Comparison of ENCODE assay signal across 1 cellular context in the genomic region with DNA sequence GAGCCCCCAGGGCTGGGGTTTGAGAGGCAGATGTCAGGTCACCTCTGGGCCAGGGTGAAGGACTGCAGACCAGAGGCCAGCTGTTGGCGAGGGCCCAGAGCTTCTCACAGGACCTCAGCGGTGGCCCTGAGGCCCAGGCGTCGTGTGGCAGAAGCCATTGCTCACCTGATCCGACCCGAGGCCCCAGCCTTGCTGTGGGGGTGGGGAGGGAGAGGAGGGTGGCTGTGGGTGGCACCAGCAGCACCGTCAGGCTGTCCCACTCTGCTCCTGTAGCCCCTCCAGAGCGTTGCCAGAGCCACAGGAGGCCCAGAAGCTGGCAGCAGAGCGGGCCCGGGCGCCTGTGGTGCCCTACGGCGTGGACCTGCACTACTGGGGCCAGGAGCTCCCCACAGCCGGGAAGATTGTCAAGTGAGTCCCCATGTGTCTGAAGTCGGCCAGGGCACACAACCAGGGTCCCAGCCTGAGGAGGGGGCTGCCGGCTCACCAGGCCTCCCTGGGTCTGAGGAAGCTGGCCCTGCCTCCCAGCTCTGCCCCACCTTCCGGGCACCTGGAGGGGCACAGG.
TF ChIP-seq lines count a peak whose summit lies in the region.

No MANE protein-coding gene starts in this region.

TF ChIP-seq in WTC11, 78 proteins besides CTCF, POLR2A, EP300 and RAD21 (continued from another document):
- TF ChIP-seq, protein P1, sequence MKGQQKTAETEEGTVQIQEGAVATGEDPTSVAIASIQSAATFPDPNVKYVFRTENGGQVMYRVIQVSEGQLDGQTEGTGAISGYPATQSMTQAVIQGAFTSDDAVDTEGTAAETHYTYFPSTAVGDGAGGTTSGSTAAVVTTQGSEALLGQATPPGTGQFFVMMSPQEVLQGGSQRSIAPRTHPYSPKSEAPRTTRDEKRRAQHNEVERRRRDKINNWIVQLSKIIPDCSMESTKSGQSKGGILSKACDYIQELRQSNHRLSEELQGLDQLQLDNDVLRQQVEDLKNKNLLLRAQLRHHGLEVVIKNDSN (CRISPR knock-in tag; IDR thresholded peaks at IDR 0.05) = no peak
- TF ChIP-seq, protein P2, sequence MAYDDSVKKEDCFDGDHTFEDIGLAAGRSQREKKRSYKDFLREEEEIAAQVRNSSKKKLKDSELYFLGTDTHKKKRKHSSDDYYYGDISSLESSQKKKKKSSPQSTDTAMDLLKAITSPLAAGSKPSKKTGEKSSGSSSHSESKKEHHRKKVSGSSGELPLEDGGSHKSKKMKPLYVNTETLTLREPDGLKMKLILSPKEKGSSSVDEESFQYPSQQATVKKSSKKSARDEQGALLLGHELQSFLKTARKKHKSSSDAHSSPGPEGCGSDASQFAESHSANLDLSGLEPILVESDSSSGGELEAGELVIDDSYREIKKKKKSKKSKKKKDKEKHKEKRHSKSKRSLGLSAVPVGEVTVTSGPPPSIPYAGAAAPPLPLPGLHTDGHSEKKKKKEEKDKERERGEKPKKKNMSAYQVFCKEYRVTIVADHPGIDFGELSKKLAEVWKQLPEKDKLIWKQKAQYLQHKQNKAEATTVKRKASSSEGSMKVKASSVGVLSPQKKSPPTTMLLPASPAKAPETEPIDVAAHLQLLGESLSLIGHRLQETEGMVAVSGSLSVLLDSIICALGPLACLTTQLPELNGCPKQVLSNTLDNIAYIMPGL (CRISPR knock-in tag; IDR thresholded peaks at IDR 0.05) = no peak
- TF ChIP-seq, protein P3, sequence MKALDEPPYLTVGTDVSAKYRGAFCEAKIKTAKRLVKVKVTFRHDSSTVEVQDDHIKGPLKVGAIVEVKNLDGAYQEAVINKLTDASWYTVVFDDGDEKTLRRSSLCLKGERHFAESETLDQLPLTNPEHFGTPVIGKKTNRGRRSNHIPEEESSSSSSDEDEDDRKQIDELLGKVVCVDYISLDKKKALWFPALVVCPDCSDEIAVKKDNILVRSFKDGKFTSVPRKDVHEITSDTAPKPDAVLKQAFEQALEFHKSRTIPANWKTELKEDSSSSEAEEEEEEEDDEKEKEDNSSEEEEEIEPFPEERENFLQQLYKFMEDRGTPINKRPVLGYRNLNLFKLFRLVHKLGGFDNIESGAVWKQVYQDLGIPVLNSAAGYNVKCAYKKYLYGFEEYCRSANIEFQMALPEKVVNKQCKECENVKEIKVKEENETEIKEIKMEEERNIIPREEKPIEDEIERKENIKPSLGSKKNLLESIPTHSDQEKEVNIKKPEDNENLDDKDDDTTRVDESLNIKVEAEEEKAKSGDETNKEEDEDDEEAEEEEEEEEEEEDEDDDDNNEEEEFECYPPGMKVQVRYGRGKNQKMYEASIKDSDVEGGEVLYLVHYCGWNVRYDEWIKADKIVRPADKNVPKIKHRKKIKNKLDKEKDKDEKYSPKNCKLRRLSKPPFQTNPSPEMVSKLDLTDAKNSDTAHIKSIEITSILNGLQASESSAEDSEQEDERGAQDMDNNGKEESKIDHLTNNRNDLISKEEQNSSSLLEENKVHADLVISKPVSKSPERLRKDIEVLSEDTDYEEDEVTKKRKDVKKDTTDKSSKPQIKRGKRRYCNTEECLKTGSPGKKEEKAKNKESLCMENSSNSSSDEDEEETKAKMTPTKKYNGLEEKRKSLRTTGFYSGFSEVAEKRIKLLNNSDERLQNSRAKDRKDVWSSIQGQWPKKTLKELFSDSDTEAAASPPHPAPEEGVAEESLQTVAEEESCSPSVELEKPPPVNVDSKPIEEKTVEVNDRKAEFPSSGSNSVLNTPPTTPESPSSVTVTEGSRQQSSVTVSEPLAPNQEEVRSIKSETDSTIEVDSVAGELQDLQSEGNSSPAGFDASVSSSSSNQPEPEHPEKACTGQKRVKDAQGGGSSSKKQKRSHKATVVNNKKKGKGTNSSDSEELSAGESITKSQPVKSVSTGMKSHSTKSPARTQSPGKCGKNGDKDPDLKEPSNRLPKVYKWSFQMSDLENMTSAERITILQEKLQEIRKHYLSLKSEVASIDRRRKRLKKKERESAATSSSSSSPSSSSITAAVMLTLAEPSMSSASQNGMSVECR (CRISPR knock-in tag; IDR thresholded peaks at IDR 0.05; ENCODE audit: borderline replicate concordance) = no peak
- TF ChIP-seq NFATC4 (CRISPR knock-in tag; IDR thresholded peaks at IDR 0.05) (no peak), MYBL2 (CRISPR knock-in tag; IDR thresholded peaks at IDR 0.05) (no peak), NFE2L1 (CRISPR knock-in tag; IDR thresholded peaks at IDR 0.05) (no peak), ATF1 (CRISPR knock-in tag; IDR thresholded peaks at IDR 0.05) (no peak), ZNF416 (CRISPR knock-in tag; IDR thresholded peaks at IDR 0.05) (no peak), TEAD1 (CRISPR knock-in tag; IDR thresholded peaks at IDR 0.05) (no peak)
- TF ChIP-seq, protein P4, sequence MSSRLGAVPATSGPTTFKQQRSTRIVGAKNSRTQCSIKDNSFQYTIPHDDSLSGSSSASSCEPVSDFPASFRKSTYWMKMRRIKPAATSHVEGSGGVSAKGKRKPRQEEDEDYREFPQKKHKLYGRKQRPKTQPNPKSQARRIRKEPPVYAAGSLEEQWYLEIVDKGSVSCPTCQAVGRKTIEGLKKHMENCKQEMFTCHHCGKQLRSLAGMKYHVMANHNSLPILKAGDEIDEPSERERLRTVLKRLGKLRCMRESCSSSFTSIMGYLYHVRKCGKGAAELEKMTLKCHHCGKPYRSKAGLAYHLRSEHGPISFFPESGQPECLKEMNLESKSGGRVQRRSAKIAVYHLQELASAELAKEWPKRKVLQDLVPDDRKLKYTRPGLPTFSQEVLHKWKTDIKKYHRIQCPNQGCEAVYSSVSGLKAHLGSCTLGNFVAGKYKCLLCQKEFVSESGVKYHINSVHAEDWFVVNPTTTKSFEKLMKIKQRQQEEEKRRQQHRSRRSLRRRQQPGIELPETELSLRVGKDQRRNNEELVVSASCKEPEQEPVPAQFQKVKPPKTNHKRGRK (CRISPR knock-in tag; IDR thresholded peaks at IDR 0.05; ENCODE audit: borderline replicate concordance) = no peak
- TF ChIP-seq, protein P5, sequence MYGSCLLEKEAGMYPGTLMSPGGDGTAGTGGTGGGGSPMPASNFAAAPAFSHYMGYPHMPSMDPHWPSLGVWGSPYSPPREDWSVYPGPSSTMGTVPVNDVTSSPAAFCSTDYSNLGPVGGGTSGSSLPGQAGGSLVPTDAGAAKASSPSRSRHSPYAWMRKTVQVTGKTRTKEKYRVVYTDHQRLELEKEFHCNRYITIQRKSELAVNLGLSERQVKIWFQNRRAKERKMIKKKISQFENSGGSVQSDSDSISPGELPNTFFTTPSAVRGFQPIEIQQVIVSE (CRISPR knock-in tag; IDR thresholded peaks at IDR 0.05; ENCODE audit: borderline replicate concordance) = no peak
- TF ChIP-seq, protein P6, sequence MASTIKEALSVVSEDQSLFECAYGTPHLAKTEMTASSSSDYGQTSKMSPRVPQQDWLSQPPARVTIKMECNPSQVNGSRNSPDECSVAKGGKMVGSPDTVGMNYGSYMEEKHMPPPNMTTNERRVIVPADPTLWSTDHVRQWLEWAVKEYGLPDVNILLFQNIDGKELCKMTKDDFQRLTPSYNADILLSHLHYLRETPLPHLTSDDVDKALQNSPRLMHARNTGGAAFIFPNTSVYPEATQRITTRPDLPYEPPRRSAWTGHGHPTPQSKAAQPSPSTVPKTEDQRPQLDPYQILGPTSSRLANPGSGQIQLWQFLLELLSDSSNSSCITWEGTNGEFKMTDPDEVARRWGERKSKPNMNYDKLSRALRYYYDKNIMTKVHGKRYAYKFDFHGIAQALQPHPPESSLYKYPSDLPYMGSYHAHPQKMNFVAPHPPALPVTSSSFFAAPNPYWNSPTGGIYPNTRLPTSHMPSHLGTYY (CRISPR knock-in tag; IDR thresholded peaks at IDR 0.05) = no peak
- TF ChIP-seq, protein P7, sequence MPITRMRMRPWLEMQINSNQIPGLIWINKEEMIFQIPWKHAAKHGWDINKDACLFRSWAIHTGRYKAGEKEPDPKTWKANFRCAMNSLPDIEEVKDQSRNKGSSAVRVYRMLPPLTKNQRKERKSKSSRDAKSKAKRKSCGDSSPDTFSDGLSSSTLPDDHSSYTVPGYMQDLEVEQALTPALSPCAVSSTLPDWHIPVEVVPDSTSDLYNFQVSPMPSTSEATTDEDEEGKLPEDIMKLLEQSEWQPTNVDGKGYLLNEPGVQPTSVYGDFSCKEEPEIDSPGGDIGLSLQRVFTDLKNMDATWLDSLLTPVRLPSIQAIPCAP (CRISPR knock-in tag; IDR thresholded peaks at IDR 0.05) = no peak
